24 cellular contexts compared by ENCODE assay signal in genomic region chr4:174084542-174084941, GRCh38.
A peak's percentile ranks its signal among the peaks of the same experiment; 100 is the strongest.
DNase-seq lines count a peak whose midpoint lies in the region; ATAC-seq and TF ChIP-seq lines count a peak whose summit lies in the region.
"Had no signal": no experiment of that assay in that cellular context is flagged by ENCODE, and none has a peak within 500 bp of the region (broad histone marks: within the 10 kb centered on the region; RNA-seq: fewer than 3 reads in every experiment).

No MANE protein-coding gene starts in this region.

- no peaks in the 10 kb centered on the region for H3K27me3 ChIP-seq in osteoblast (ENCODE audit: insufficient read depth, low read length)

- H3K4me3 Mint-ChIP-seq in endothelial cell (ENCODE audit: unreplicated experiment), result no peak overlapping the region
- no peak overlapping the region for H3K4me3 Mint-ChIP-seq in activated T-helper 17 cell treated with anti-CD3 and anti-CD28 coated beads, Interleukin-2, amount 50 U/mL, for 72 hours
- H3K4me3 Mint-ChIP-seq: CD14-positive monocyte had no signal

- no peaks in the 10 kb centered on the region for H3K36me3 Mint-ChIP-seq in endothelial cell (ENCODE audit: low read depth, unreplicated experiment)
- H3K36me3 Mint-ChIP-seq in activated T-helper 17 cell treated with anti-CD3 and anti-CD28 coated beads, Interleukin-2, amount 50 U/mL, for 72 hours (ENCODE audit: low read depth), result no peaks in the 10 kb centered on the region
- H3K36me3 Mint-ChIP-seq: CD14-positive monocyte had no signal

- H3K27ac ChIP-seq in osteoblast (ENCODE audit: low read depth, low read length), result no peak overlapping the region
- H3K27ac ChIP-seq: PC-9, SK-N-MC had no signal

- H3K4me2 ChIP-seq in osteoblast (ENCODE audit: insufficient read depth, low read length), result no peak overlapping the region
- H3K4me2 ChIP-seq: PC-9 had no signal

- H2AFZ ChIP-seq in osteoblast (ENCODE audit: low read length), result no peak overlapping the region
- H2AFZ ChIP-seq: PC-9 had no signal

- peak overlapping the region; percentile 16 for H3K27ac Mint-ChIP-seq in endothelial cell (ENCODE audit: unreplicated experiment)
- no peak overlapping the region for H3K27ac Mint-ChIP-seq in activated T-helper 17 cell treated with anti-CD3 and anti-CD28 coated beads, Interleukin-2, amount 50 U/mL, for 72 hours
- H3K27ac Mint-ChIP-seq: CD14-positive monocyte had no signal

- DNase-seq in A172 (ENCODE audit: low spot score), result peak; percentile 4
- DNase-seq in HS-5 (ENCODE audit: low read depth), result peak; percentile 32
- DNase-seq in endothelial cell (ENCODE audit: low spot score), result no peak
- peak; percentile 68 to 80 for DNase-seq in lung microvascular endothelial cell (ENCODE audit: low read depth in 2 of 2)
- no peak for DNase-seq in osteoblast (ENCODE audit: insufficient read length, low spot score, missing footprints)
- no peak for DNase-seq in stimulated activated CD4-positive, alpha-beta T cell treated with anti-CD3 and anti-CD28 coated beads, Interleukin-4, amount 100 ng/mL, for 24 hours
- DNase-seq: 8988T, DMS53, EL, KBM-7, NCI-H1092, NCI-H1436, NCI-H187 treated with DMSO at 0.1 percent for 48 hours, NCI-H2107, NCI-H510A, NCI-H748 treated with DMSO at 0.1 percent for 48 hours, PC-9, RPMI8226, SHP77 treated with DMSO at 0.1 percent for 48 hours had no signal

- H3K36me3 ChIP-seq in osteoblast (ENCODE audit: insufficient read depth, low read length), result no peaks in the 10 kb centered on the region

- TF ChIP-seq CTCF in endothelial cell (IDR thresholded peaks at IDR 0.05; ENCODE audit: unreplicated experiment), result no peak
- TF ChIP-seq CTCF in osteoblast (IDR thresholded peaks at IDR 0.05; ENCODE audit: extremely low read depth, low read depth, low read length), result no peak

- ATAC-seq in activated T-helper 17 cell treated with anti-CD3 and anti-CD28 coated beads, Interleukin-2, amount 50 U/mL, for 72 hours (replicated peaks), result no peak
- ATAC-seq in HG03565 (IDR thresholded peaks at IDR 0.05; ENCODE audit: unreplicated experiment), result no peak
- ATAC-seq: HepG2 had no signal

- no peaks in the 10 kb centered on the region for H3K27me3 Mint-ChIP-seq in endothelial cell (ENCODE audit: unreplicated experiment)
- peaks cover 14% of the 10 kb centered on the region for H3K27me3 Mint-ChIP-seq in activated T-helper 17 cell treated with anti-CD3 and anti-CD28 coated beads, Interleukin-2, amount 50 U/mL, for 72 hours

- no peaks in the 10 kb centered on the region for H3K4me1 ChIP-seq in osteoblast (ENCODE audit: insufficient read depth, low read length)

- H3K9me3 ChIP-seq in osteoblast (ENCODE audit: low read depth, low read length), result no peaks in the 10 kb centered on the region

- no peaks in the 10 kb centered on the region for H3K9me3 Mint-ChIP-seq in endothelial cell (ENCODE audit: unreplicated experiment)
- H3K9me3 Mint-ChIP-seq in activated T-helper 17 cell treated with anti-CD3 and anti-CD28 coated beads, Interleukin-2, amount 50 U/mL, for 72 hours, result no peaks in the 10 kb centered on the region

- H3K4me3 ChIP-seq in osteoblast (ENCODE audit: insufficient read depth, low read length), result no peak overlapping the region
- H3K4me3 ChIP-seq: PC-9, SK-N-MC had no signal

- no peaks in the 10 kb centered on the region for H4K20me1 ChIP-seq in osteoblast (ENCODE audit: insufficient read depth, low read length)

- peaks cover 12% of the 10 kb centered on the region for H3K4me1 Mint-ChIP-seq in endothelial cell (ENCODE audit: unreplicated experiment)
- no peaks in the 10 kb centered on the region for H3K4me1 Mint-ChIP-seq in activated T-helper 17 cell treated with anti-CD3 and anti-CD28 coated beads, Interleukin-2, amount 50 U/mL, for 72 hours

- H3K79me2 ChIP-seq in osteoblast (ENCODE audit: insufficient read depth, low read length), result no peaks in the 10 kb centered on the region

Comparison
In these comparisons a context has a peak if more than half of its experiments do, and no peak if none do; other contexts are left out.
1. DNase-seq: peak in A172 (single experiment), HS-5 (single experiment) and lung microvascular endothelial cell (2 of 2); none in endothelial cell (single experiment), osteoblast (single experiment) and stimulated activated CD4-positive, alpha-beta T cell treated with anti-CD3 and anti-CD28 coated beads, Interleukin-4, amount 100 ng/mL, for 24 hours (single experiment).